39 cellular contexts compared by ENCODE assay signal in genomic region chr9:129581505-129581904, GRCh38. TPM values are rescaled to one million over a fixed set of nuclear protein-coding genes. Genes with fewer than 3 reads are reported as not detected.
"Had no signal": no experiment of that assay in that cellular context is flagged by ENCODE, and none has a peak within 500 bp of the region (broad histone marks: within the 10 kb centered on the region; RNA-seq: fewer than 3 reads in every experiment).

No MANE protein-coding gene starts in this region.

- H3K27ac ChIP-seq: ascending aorta, cardiac muscle cell, colonic mucosa, epithelial cell of prostate, esophagus squamous epithelium, heart right ventricle, lower lobe of right lung, neutrophil, ovary, prostate gland, uterus, WERI-Rb-1 had no signal

- H3K4me3 ChIP-seq: ascending aorta, cardiac muscle cell, colonic mucosa, esophagus squamous epithelium, heart right ventricle, lower lobe of right lung, ovary, prostate gland, smooth muscle cell, uterus had no signal

- H3K36me3 ChIP-seq: ascending aorta, cardiac muscle cell, colonic mucosa, esophagus squamous epithelium, heart right ventricle, lower lobe of right lung, neutrophil, ovary, prostate gland, uterus had no signal

- ATAC-seq: activated CD4-positive, CD25-positive, alpha-beta regulatory T cell treated with anti-CD3 and anti-CD28 coated beads, Interleukin-2, amount 50 U/mL, for 24 hours; heart right ventricle; left lobe of liver; lower lobe of right lung; naive thymus-derived CD8-positive, alpha-beta T cell; stimulated activated memory B cell treated with anti-CD40 and anti-IgM and Interleukin-4, amounts not matched to agents 10 μg/mL and 1 μg/mL and 100 μg/mL, for 72 hours; stimulated activated naive CD8-positive, alpha-beta T cell treated with anti-CD3 and anti-CD28 coated beads, Interleukin-15, amount 100 ng/mL, for 72 hours had no signal

- H3K9me3 ChIP-seq: ascending aorta, colonic mucosa, esophagus squamous epithelium, lower lobe of right lung, neutrophil, ovary, prostate gland, uterus had no signal

- H3K9me3 Mint-ChIP-seq: activated CD4-positive, alpha-beta memory T cell treated with anti-CD3 and anti-CD28 coated beads, Interleukin-2, amount 10 ng/mL, durations not matched to agents 7 days and 5 days; activated T-cell treated with anti-CD3 and anti-CD28 coated beads, Interleukin-2, amount 50 U/mL, for 24 hours; activated T-helper 2 cell treated with anti-CD3 and anti-CD28 coated beads, Interferon-gamma antibody, Interleukin-2, Interleukin-4, amounts not matched to agents 10 μg/mL and 5 μg/mL and 100 μg/mL, durations not matched to agents 14 hours and 24 hours and 36 hours; naive thymus-derived CD8-positive, alpha-beta T cell; stimulated activated memory B cell treated with anti-CD40 and anti-IgM and Interleukin-4, amounts not matched to agents 10 μg/mL and 1 μg/mL and 100 μg/mL, for 72 hours; stimulated activated naive CD8-positive, alpha-beta T cell treated with anti-CD3 and anti-CD28 coated beads, Interleukin-15, amount 100 ng/mL, for 72 hours had no signal

- H3K27ac Mint-ChIP-seq: activated naive CD8-positive, alpha-beta T cell; activated T-cell treated with anti-CD3 and anti-CD28 coated beads, Interleukin-2, amount 50 U/mL, for 24 hours; activated T-helper 2 cell treated with anti-CD3 and anti-CD28 coated beads, Interferon-gamma antibody, Interleukin-2, Interleukin-4, amounts not matched to agents 10 μg/mL and 5 μg/mL and 100 μg/mL, durations not matched to agents 14 hours and 24 hours and 36 hours; stimulated activated memory B cell treated with anti-CD40 and anti-IgM and Interleukin-4, amounts not matched to agents 10 μg/mL and 1 μg/mL and 100 μg/mL, for 72 hours; type B pancreatic cell had no signal

- H3K27me3 Mint-ChIP-seq: activated CD4-positive, alpha-beta memory T cell treated with anti-CD3 and anti-CD28 coated beads, Interleukin-2, amount 10 ng/mL, durations not matched to agents 7 days and 5 days; activated naive CD8-positive, alpha-beta T cell; activated T-cell treated with anti-CD3 and anti-CD28 coated beads, Interleukin-2, amount 50 U/mL, for 24 hours; naive thymus-derived CD8-positive, alpha-beta T cell; stimulated activated naive CD8-positive, alpha-beta T cell treated with anti-CD3 and anti-CD28 coated beads, Interleukin-15, amount 100 ng/mL, for 72 hours; type B pancreatic cell had no signal

- H3K27me3 ChIP-seq: ascending aorta, cardiac muscle cell, colonic mucosa, esophagus squamous epithelium, heart right ventricle, neutrophil, ovary, uterus had no signal

- H3K4me3 Mint-ChIP-seq: activated CD4-positive, alpha-beta memory T cell treated with anti-CD3 and anti-CD28 coated beads, Interleukin-2, amount 10 ng/mL, durations not matched to agents 7 days and 5 days; activated naive CD8-positive, alpha-beta T cell; activated T-cell treated with anti-CD3 and anti-CD28 coated beads, Interleukin-2, amount 50 U/mL, for 24 hours; brain; naive thymus-derived CD8-positive, alpha-beta T cell; stimulated activated memory B cell treated with anti-CD40 and anti-IgM and Interleukin-4, amounts not matched to agents 10 μg/mL and 1 μg/mL and 100 μg/mL, for 72 hours; stimulated activated naive CD8-positive, alpha-beta T cell treated with anti-CD3 and anti-CD28 coated beads, Interleukin-15, amount 100 ng/mL, for 72 hours; type B pancreatic cell had no signal

- H3K4me2 ChIP-seq: smooth muscle cell had no signal

- DNase-seq: activated CD4-positive, alpha-beta memory T cell treated with anti-CD3 and anti-CD28 coated beads, Interleukin-2, amount 10 ng/mL, durations not matched to agents 7 days and 5 days; activated CD4-positive, alpha-beta T cell treated with anti-CD3 and anti-CD28 coated beads for 48 hours; activated CD8-positive, alpha-beta memory T cell treated with anti-CD3 and anti-CD28 coated beads, Interleukin-2, amount 50 U/mL, for 48 hours; activated T-cell treated with anti-CD3 and anti-CD28 coated beads, Interleukin-2, amount 50 U/mL, for 24 hours; cerebellar nuclear complex; colonic mucosa; effector CD8-positive, alpha-beta T cell; esophagus squamous epithelium; foreskin melanocyte; heart right ventricle; kidney glomerular epithelial cell; lower lobe of right lung; mesenchymal stem cell; naive thymus-derived CD8-positive, alpha-beta T cell; ovary; retina; stimulated activated CD4-positive, alpha-beta T cell treated with anti-CD3 and anti-CD28 coated beads, Interleukin-1b, Interleukin-23, amount 100 ng/mL, for 48 hours; stimulated activated CD4-positive, alpha-beta T cell treated with anti-CD3 and anti-CD28 coated beads, Interleukin-4, amount 100 ng/mL, for 4 hours; stimulated activated CD8-positive, alpha-beta memory T cell treated with anti-CD3 and anti-CD28 coated beads, Interleukin-4, amount 100 ng/mL, for 48 hours; stimulated activated naive CD8-positive, alpha-beta T cell treated with anti-CD3 and anti-CD28 coated beads, Interleukin-15, amount 100 ng/mL, for 72 hours; substantia nigra; T1000; uterus; WERI-Rb-1 had no signal

- H3K4me1 ChIP-seq: colonic mucosa, prostate gland, uterus had no signal

- H3K36me3 Mint-ChIP-seq: activated naive CD8-positive, alpha-beta T cell; brain; naive thymus-derived CD8-positive, alpha-beta T cell; stimulated activated memory B cell treated with anti-CD40 and anti-IgM and Interleukin-4, amounts not matched to agents 10 μg/mL and 1 μg/mL and 100 μg/mL, for 72 hours; type B pancreatic cell had no signal

RNA-seq across cellular contexts. Expression of gene C9orf50, which starts 39.4 kb away (rescaled TPM):
- total RNA-seq: activated CD4-positive, alpha-beta memory T cell treated with anti-CD3 and anti-CD28 coated beads, Interleukin-2, amount 10 ng/mL, durations not matched to agents 7 days and 5 days; activated T-helper 2 cell treated with anti-CD3 and anti-CD28 coated beads, Interferon-gamma antibody, Interleukin-2, Interleukin-4, amounts not matched to agents 10 μg/mL and 5 μg/mL and 100 μg/mL, durations not matched to agents 14 hours and 24 hours and 36 hours; ascending aorta; colonic mucosa; dermis microvascular lymphatic vessel endothelial cell; esophagus squamous epithelium; glomerular endothelial cell; heart right ventricle; left lobe of liver; lower lobe of right lung; naive thymus-derived CD8-positive, alpha-beta T cell; prostate gland; smooth muscle cell had no signal
- polyA plus RNA-seq: heart right ventricle; naive thymus-derived CD8-positive, alpha-beta T cell had no signal
